Comparison of ENCODE assay signal across 12 cellular contexts in genomic region chr10:100729877-100730738, GRCh38. TPM values are rescaled to one million over a fixed set of nuclear protein-coding genes. Genes with fewer than 3 reads are reported as not detected.
DNase-seq lines count a peak whose midpoint lies in the region; ATAC-seq and TF ChIP-seq lines count a peak whose summit lies in the region.
"Had no signal": no experiment of that assay in that cellular context is flagged by ENCODE, and none has a peak within 500 bp of the region (broad histone marks: within the 10 kb centered on the region; RNA-seq: fewer than 3 reads in every experiment).

No MANE protein-coding gene starts in this region.

- no peak for TF ChIP-seq POLR2A in right lobe of liver (IDR thresholded peaks at IDR 0.05)
- no peak for TF ChIP-seq POLR2A in suprapubic skin (IDR thresholded peaks at IDR 0.05)
- no peak for TF ChIP-seq POLR2A in vagina (IDR thresholded peaks at IDR 0.05)

- 2% methylated on average over 50 of the region's 66 CpGs for WGBS in right lobe of liver (ENCODE audit: insufficient coverage, low coverage, low lambda C conversion rate, missing lambda C conversion rate)
- 3% methylated on average over 65 of the region's 66 CpGs for WGBS in suprapubic skin

- TF ChIP-seq EP300 in suprapubic skin (IDR thresholded peaks at IDR 0.05), result no peak

- intact Hi-C loops in activated naive CD4-positive, alpha-beta T cell treated with anti-CD3 and anti-CD28 coated beads for 36 hours (cut with micrococcal nuclease), result loop anchor here (1.0 to 2.0 kb wide), 2 partner anchors 33 to 142 kb away; no protein-coding TSS in a partner anchor
- intact Hi-C loops in right lobe of liver (cut with DNase I) (no loop called here), vagina (cut with DNase I) (no loop called here)

- CTCF ChIA-PET in activated naive CD4-positive, alpha-beta T cell treated with anti-CD3 and anti-CD28 coated beads for 36 hours (lab: Charles Lee), result interaction anchor here (1.4 kb wide), 2 partner anchors 19 to 36 kb away, joined by 3 to 4 read pairs; no protein-coding TSS in a partner anchor

- H3K9me3 ChIP-seq in right lobe of liver, result no peaks in the 10 kb centered on the region
- no peaks in the 10 kb centered on the region for H3K9me3 ChIP-seq in suprapubic skin
- H3K9me3 ChIP-seq in vagina, result no peaks in the 10 kb centered on the region

- TF ChIP-seq CTCF in right lobe of liver (IDR thresholded peaks at IDR 0.05) (no peak), suprapubic skin (IDR thresholded peaks at IDR 0.05) (no peak), vagina (IDR thresholded peaks at IDR 0.05) (no peak)

- H3K27ac ChIP-seq in right lobe of liver (no peak overlapping the region), suprapubic skin (no peak overlapping the region), vagina (no peak overlapping the region)
- H3K27ac ChIP-seq: foreskin keratinocyte had no signal

- H3K36me3 ChIP-seq in right lobe of liver, result no peaks in the 10 kb centered on the region
- H3K36me3 ChIP-seq in suprapubic skin, result no peaks in the 10 kb centered on the region
- H3K36me3 ChIP-seq in vagina, result no peaks in the 10 kb centered on the region

- no peak for ATAC-seq in activated T-helper 17 cell treated with anti-CD3 and anti-CD28 coated beads, Interleukin-2, amount 50 U/mL, for 72 hours (replicated peaks)
- ATAC-seq in right lobe of liver, result no peak
- no peak for ATAC-seq in HG02973 (IDR thresholded peaks at IDR 0.05; ENCODE audit: unreplicated experiment)

- H3K4me3 ChIP-seq in right lobe of liver (peak overlapping the region; percentile 14 to 37 (median 21)), suprapubic skin (peak overlapping the region; percentile 31), vagina (peak overlapping the region in 1 of 2 donors; percentile 23)

- no peak overlapping the region for H3K27ac Mint-ChIP-seq in activated naive CD4-positive, alpha-beta T cell treated with anti-CD3 and anti-CD28 coated beads for 36 hours
- H3K27ac Mint-ChIP-seq in activated T-helper 17 cell treated with anti-CD3 and anti-CD28 coated beads, Interleukin-2, amount 50 U/mL, for 72 hours, result no peak overlapping the region
- H3K27ac Mint-ChIP-seq: activated naive CD4-positive, alpha-beta T cell treated with anti-CD3 and anti-CD28 coated beads, Interleukin-2, amount 50 U/mL, for 72 hours had no signal

- H3K9me3 Mint-ChIP-seq in activated naive CD4-positive, alpha-beta T cell treated with anti-CD3 and anti-CD28 coated beads for 36 hours, result no peaks in the 10 kb centered on the region
- no peaks in the 10 kb centered on the region for H3K9me3 Mint-ChIP-seq in activated T-helper 17 cell treated with anti-CD3 and anti-CD28 coated beads, Interleukin-2, amount 50 U/mL, for 72 hours
- H3K9me3 Mint-ChIP-seq: activated naive CD4-positive, alpha-beta T cell treated with anti-CD3 and anti-CD28 coated beads, Interleukin-2, amount 50 U/mL, for 72 hours had no signal

- peaks cover 85% of the 10 kb centered on the region for H3K27me3 Mint-ChIP-seq in activated naive CD4-positive, alpha-beta T cell treated with anti-CD3 and anti-CD28 coated beads for 36 hours (ENCODE audit: low read depth)
- peaks cover 76% of the 10 kb centered on the region for H3K27me3 Mint-ChIP-seq in activated T-helper 17 cell treated with anti-CD3 and anti-CD28 coated beads, Interleukin-2, amount 50 U/mL, for 72 hours

- H3K4me1 ChIP-seq in right lobe of liver (peaks cover 0 to 19% (median 7%) of the 10 kb centered on the region in 4 donors), suprapubic skin (peaks cover 29% of the 10 kb centered on the region), vagina (peaks cover 26% of the 10 kb centered on the region)
- H3K4me1 ChIP-seq: foreskin keratinocyte had no signal

- H3K4me3 Mint-ChIP-seq in activated naive CD4-positive, alpha-beta T cell treated with anti-CD3 and anti-CD28 coated beads for 36 hours, result peak overlapping the region; percentile 25
- peak overlapping the region; percentile 68 for H3K4me3 Mint-ChIP-seq in activated T-helper 17 cell treated with anti-CD3 and anti-CD28 coated beads, Interleukin-2, amount 50 U/mL, for 72 hours

- no peak for DNase-seq in activated naive CD4-positive, alpha-beta T cell treated with anti-CD3 and anti-CD28 coated beads for 36 hours
- DNase-seq in activated naive CD4-positive, alpha-beta T cell treated with Interleukin-2 at 50 U/mL for 16 hours, result no peak
- DNase-seq in right lobe of liver (no peak), suprapubic skin (ENCODE audit: low spot score in 2 of 2) (no peak), vagina (ENCODE audit: extremely low spot score in 2 of 2) (no peak), NCI-H774 (lab: John Stamatoyannopoulos, UW) (no peak)
- DNase-seq: foreskin keratinocyte, NCI-H1092 had no signal

- H3K27me3 ChIP-seq in right lobe of liver (peaks cover 0 to 29% of the 10 kb centered on the region in 2 donors), suprapubic skin (peaks cover 100% of the 10 kb centered on the region), vagina (peaks cover 34% of the 10 kb centered on the region)

- no peaks in the 10 kb centered on the region for H3K36me3 Mint-ChIP-seq in activated naive CD4-positive, alpha-beta T cell treated with anti-CD3 and anti-CD28 coated beads for 36 hours (ENCODE audit: low read depth)
- H3K36me3 Mint-ChIP-seq in activated T-helper 17 cell treated with anti-CD3 and anti-CD28 coated beads, Interleukin-2, amount 50 U/mL, for 72 hours (ENCODE audit: low read depth), result peaks cover 5% of the 10 kb centered on the region

- H3K4me1 Mint-ChIP-seq in activated naive CD4-positive, alpha-beta T cell treated with anti-CD3 and anti-CD28 coated beads for 36 hours (ENCODE audit: low read depth), result peaks cover 31% of the 10 kb centered on the region
- H3K4me1 Mint-ChIP-seq in activated T-helper 17 cell treated with anti-CD3 and anti-CD28 coated beads, Interleukin-2, amount 50 U/mL, for 72 hours, result peaks cover 6% of the 10 kb centered on the region

RNA-seq across cellular contexts. Expression of gene PAX2, which starts 15.3 kb away (rescaled TPM):
- not detected for total RNA-seq in activated naive CD4-positive, alpha-beta T cell treated with anti-CD3 and anti-CD28 coated beads for 36 hours
- under 1 TPM in 1 of 2 donors, not detected in 1; 0.16 TPM for total RNA-seq in activated T-helper 17 cell treated with anti-CD3 and anti-CD28 coated beads, Interleukin-2, amount 50 U/mL, for 72 hours
- total RNA-seq in right lobe of liver (under 1 TPM in 1 of 6 experiments, not detected in 5; 0.24 TPM), suprapubic skin (not detected), vagina (not detected)
- total RNA-seq: activated naive CD4-positive, alpha-beta T cell treated with anti-CD3 and anti-CD28 coated beads, Interleukin-2, amount 50 U/mL, for 72 hours; foreskin keratinocyte; SK-MEL-5 had no signal
